ENCODE assay signal across 1 cellular context in genomic region chr6:26538936-26539615, GRCh38.
TF ChIP-seq lines count a peak whose summit lies in the region.

No MANE protein-coding gene starts in this region.

TF ChIP-seq in endothelial cell of umbilical vein, 7 proteins besides CTCF, POLR2A, EP300 and RAD21:
- no peak for TF ChIP-seq JUN (IDR thresholded peaks at IDR 0.05; ENCODE audit: borderline replicate concordance, insufficient read depth, insufficient read length, low read depth)
- TF ChIP-seq FOS (IDR thresholded peaks at IDR 0.05; ENCODE audit: borderline replicate concordance, insufficient read depth, low read length): no peak
- no peak for TF ChIP-seq MAX (IDR thresholded peaks at IDR 0.05; ENCODE audit: insufficient read depth, insufficient read length)
- TF ChIP-seq POLR2AphosphoS5 (IDR thresholded peaks at IDR 0.05; ENCODE audit: insufficient read depth, low read depth, low read length): no peak
- TF ChIP-seq MYC (IDR thresholded peaks at IDR 0.05; ENCODE audit: low read depth, low read length): no peak
- no peak for TF ChIP-seq GATA2 (IDR thresholded peaks at IDR 0.05; ENCODE audit: insufficient read depth, insufficient read length, low read depth, low read length)
- no peak for TF ChIP-seq EZH2 (IDR thresholded peaks at IDR 0.05; ENCODE audit: borderline replicate concordance, low read depth, low read length, severe bottlenecking)
